ENCODE assay signal across 8 cellular contexts in genomic region chr17:64025732-64026294, GRCh38. TPM values are rescaled to one million over a fixed set of nuclear protein-coding genes. Genes with fewer than 3 reads are reported as not detected.
DNase-seq lines count a peak whose midpoint lies in the region; ATAC-seq and TF ChIP-seq lines count a peak whose summit lies in the region.

No MANE protein-coding gene starts in this region.

- peak overlapping the region; percentile 81 for H3K4me3 Mint-ChIP-seq in activated naive CD8-positive, alpha-beta T cell

- peak; percentile 88 for TF ChIP-seq RAD21 in HCT116 (IDR thresholded peaks at IDR 0.05; ENCODE audit: low read depth)

- WGBS in sigmoid colon, 2 donors, result 1 to 3% methylated on average over 21 of the region's 21 CpGs

- H3K4me3 ChIP-seq in HCT116 (replicated peaks in 1 of 2; ENCODE audit: low read depth in 1 of 2, low read length in 2 of 2) (peak overlapping the region; percentile 45 to 50), right atrium auricular region (no peak overlapping the region), sigmoid colon (peak overlapping the region in 1 of 4 donors; percentile 1)

- H3K27me3 Mint-ChIP-seq in activated naive CD8-positive, alpha-beta T cell, result no peaks in the 10 kb centered on the region

- intact Hi-C loops in HCT116 (cut with micrococcal nuclease), result loop anchor here (10.0 kb wide), 1 partner anchor 389 kb away; no protein-coding TSS in a partner anchor
- intact Hi-C loops in sigmoid colon (cut with DNase I), result loop anchor here (2.0 to 5.0 kb wide), 2 partner anchors 107 to 256 kb away; partner anchors contain the start of gene GH1

- TF ChIP-seq EP300 in sigmoid colon (IDR thresholded peaks at IDR 0.05), result no peak

- CTCF ChIA-PET in HCT116 (lab: Charles Lee), result interaction anchor here (0.6 to 7.6 kb wide), 41 partner anchors 8 to 800 kb away, joined by 3 to 519 read pairs (median 5); partner anchors contain the start of genes ERN1, GH1 and GH2

- H3K9me2 ChIP-seq in HCT116 (ENCODE audit: insufficient read depth), result no peaks in the 10 kb centered on the region

- H3K4me2 ChIP-seq in HCT116 (ENCODE audit: low read length), result peak overlapping the region; percentile 73

- DNase-seq in DMS153 treated with DMSO at 0.1 percent for 48 hours (lab: John Stamatoyannopoulos, UW; ENCODE audit: unreplicated experiment) (peak; percentile 69), HCT116 (ENCODE audit: low read depth, low spot score) (peak; percentile 84), NCI-H1436 treated with DMSO at 0.1 percent for 48 hours (lab: John Stamatoyannopoulos, UW) (peak; percentile 79), SW480 (ENCODE audit: low spot score) (peak; percentile 78), right atrium auricular region (ENCODE audit: low spot score) (no peak), sigmoid colon (peak; percentile 84), mesenteric fat pad (ENCODE audit: low spot score) (no peak)

- no peaks in the 10 kb centered on the region for H3K9me3 Mint-ChIP-seq in activated naive CD8-positive, alpha-beta T cell (ENCODE audit: low read depth)

- no peaks in the 10 kb centered on the region for H4K20me1 ChIP-seq in HCT116 (ENCODE audit: insufficient read depth)

- no peaks in the 10 kb centered on the region for H3K36me3 Mint-ChIP-seq in activated naive CD8-positive, alpha-beta T cell

- RAD21 ChIA-PET in HCT116 (lab: Charles Lee; ENCODE audit: low non-redundant PET in 1 of 2, low total read pairs in 2 of 2, uncharacterized antibody in 2 of 2, unreplicated experiment in 2 of 2), result interaction anchor here (0.7 to 6.2 kb wide), 5 partner anchors 51 to 108 kb away, joined by 3 to 66 read pairs (median 4); no protein-coding TSS in a partner anchor

- H3K27ac Mint-ChIP-seq in activated naive CD8-positive, alpha-beta T cell, result peak overlapping the region; percentile 83

- H3K9me3 ChIP-seq in HCT116 (ENCODE audit: control insufficient read depth in 1 of 2, insufficient read depth in 1 of 2, low read depth in 1 of 2, low read length in 2 of 2) (no peaks in the 10 kb centered on the region), right atrium auricular region (no peaks in the 10 kb centered on the region), sigmoid colon (no peaks in the 10 kb centered on the region)

- peak overlapping the region; percentile 99 for H2AFZ ChIP-seq in HCT116 (ENCODE audit: low read depth, low read length, poor library complexity, severe bottlenecking)

- H3K4me1 ChIP-seq in HCT116 (ENCODE audit: control insufficient read depth in 1 of 2, insufficient read depth in 2 of 2, low read length in 2 of 2) (peaks cover 3 to 11% of the 10 kb centered on the region in 2 experiments; a peak in 3 of 4 replicates), right atrium auricular region (peaks cover 0 to 11% of the 10 kb centered on the region in 2 donors), sigmoid colon (peaks cover 0 to 7% (median 6%) of the 10 kb centered on the region in 4 donors)

- peaks cover 59% of the 10 kb centered on the region for H3K4me1 Mint-ChIP-seq in activated naive CD8-positive, alpha-beta T cell (ENCODE audit: low read depth)

- TF ChIP-seq CTCF in HCT116 (IDR thresholded peaks at IDR 0.05 in 2 of 3, conservative IDR thresholded peaks at IDR 0.05 in 1 of 3; ENCODE audit: borderline replicate concordance in 1 of 3, insufficient read depth in 1 of 3, low read depth in 2 of 3, low read length in 2 of 3) (peak; percentile 99 to 100 (median 100)), right atrium auricular region (IDR thresholded peaks at IDR 0.05) (peak; percentile 89 to 98), sigmoid colon (IDR thresholded peaks at IDR 0.05) (peak; percentile 68 to 95 (median 86))

- no peak overlapping the region for H3K27ac ChIP-seq in HCT116 (ENCODE audit: low read depth, low read length)
- peak overlapping the region in 1 of 2 donors; percentile 36 for H3K27ac ChIP-seq in right atrium auricular region
- H3K27ac ChIP-seq in sigmoid colon, result no peak overlapping the region

- peak; percentile 63 for TF ChIP-seq POLR2A in HCT116 (IDR thresholded peaks at IDR 0.05; ENCODE audit: borderline replicate concordance, extremely low read depth, insufficient read depth, insufficient read length)
- no peak for TF ChIP-seq POLR2A in sigmoid colon (IDR thresholded peaks at IDR 0.05)

- H3K27me3 ChIP-seq in HCT116 (ENCODE audit: insufficient read depth, low read length) (no peaks in the 10 kb centered on the region), right atrium auricular region (no peaks in the 10 kb centered on the region), sigmoid colon (peaks cover 0 to 4% (median 0%) of the 10 kb centered on the region in 3 donors)

- POLR2A ChIA-PET in HCT116 (lab: Charles Lee), result interaction anchor here (0.9 to 1.3 kb wide), 3 partner anchors 104 to 108 kb away, joined by 3 to 5 read pairs (median 3); partner anchors contain the start of gene ERN1

- H3K9ac ChIP-seq in HCT116 (ENCODE audit: low read length), result no peak overlapping the region

- no peaks in the 10 kb centered on the region for H3K79me2 ChIP-seq in HCT116 (ENCODE audit: insufficient read depth, low read length)

- peak; percentile 97 for ATAC-seq in HCT116

- BruUV-seq in HCT116 (replicated peaks; lab: Mats Ljungman, UMichigan), result no TSS peak

- H3K36me3 ChIP-seq in HCT116 (ENCODE audit: control insufficient read depth in 1 of 2, insufficient read depth in 2 of 2, low read length in 2 of 2) (no peaks in the 10 kb centered on the region), right atrium auricular region (no peaks in the 10 kb centered on the region), sigmoid colon (no peaks in the 10 kb centered on the region)

TF ChIP-seq in HCT116, 20 proteins besides CTCF, POLR2A, EP300 and RAD21 (continues in another document):
- TF ChIP-seq EZH2 (IDR thresholded peaks at IDR 0.05) (no peak), EGR1 (IDR thresholded peaks at IDR 0.05; ENCODE audit: low read depth) (0 out of 2 replicates have a peak, but pooled peaks have one; percentile 41), YY1 (IDR thresholded peaks at IDR 0.05; ENCODE audit: extremely low read depth, insufficient replicate concordance, low read depth, low read length) (peak; percentile 74), CEBPB (IDR thresholded peaks at IDR 0.05; ENCODE audit: low read depth) (peak; percentile 74), CBX3 (IDR thresholded peaks at IDR 0.05; ENCODE audit: low read depth) (peak; percentile 76), MAX (IDR thresholded peaks at IDR 0.05) (peak; percentile 67), ZNF274 (IDR thresholded peaks at IDR 0.05; ENCODE audit: low read depth, low read length) (no peak), ELF1 (IDR thresholded peaks at IDR 0.05; ENCODE audit: borderline replicate concordance, low read depth) (no peak), SP1 (IDR thresholded peaks at IDR 0.05; ENCODE audit: low read depth) (no peak), ZBTB33 (IDR thresholded peaks at IDR 0.05; ENCODE audit: extremely low read depth, insufficient replicate concordance, low read length) (no peak), ATF3 (IDR thresholded peaks at IDR 0.05) (no peak), POLR2AphosphoS5 (IDR thresholded peaks at IDR 0.05; ENCODE audit: low read depth, low read length) (0 out of 2 replicates have a peak, but pooled peaks have one; percentile 20)

RNA-seq across cellular contexts. Expression of gene ICAM2, which starts 5.4 kb away (rescaled TPM):
- total RNA-seq in HCT116 (2021; ENCODE audit: unreplicated experiment) (0.61 TPM), right atrium auricular region (100 to 1,000 TPM in 1 of 2 donors, 10 to 100 TPM in 1; 74.6 to 109 TPM), sigmoid colon (10 to 100 TPM; 27.4 to 59.5 (median 29.9) TPM), mesenteric fat pad (75.2 TPM)
- 0.14 and 0.27 TPM in 2 replicates for polyA plus RNA-seq in HCT116 (2012)
- polyA plus RNA-seq in sigmoid colon, result 10 to 100 TPM in 1 of 3 donors, 1 to 10 TPM in 2; 6.0 to 31.7 (median 7.4) TPM

RNA-seq across cellular contexts. Expression of gene PRR29, which starts 27.7 kb away (rescaled TPM):
- total RNA-seq in HCT116 (2021; ENCODE audit: unreplicated experiment) (not detected), right atrium auricular region (under 1 TPM in 1 of 2 donors, not detected in 1; 0.08 TPM), sigmoid colon (not detected), mesenteric fat pad (0.90 TPM)
- not detected in 2 replicates for polyA plus RNA-seq in HCT116 (2012)
- polyA plus RNA-seq in sigmoid colon, result under 1 TPM in 2 of 3 donors, not detected in 1; 0.22 to 0.60 TPM

RNA-seq across cellular contexts. Expression of gene SCN4A, which starts 53.1 kb away (rescaled TPM):
- total RNA-seq in HCT116 (2021; ENCODE audit: unreplicated experiment) (2.7 TPM), right atrium auricular region (1 to 10 TPM in 1 of 2 donors, under 1 TPM in 1; 0.74 to 2.5 TPM), sigmoid colon (1 to 10 TPM in 2 of 4 donors, under 1 TPM in 2; 0.68 to 4.2 (median 1.0) TPM), mesenteric fat pad (27.1 TPM)
- 1.4 and 2.9 TPM in 2 replicates for polyA plus RNA-seq in HCT116 (2012)
- polyA plus RNA-seq in sigmoid colon, result under 1 TPM in 2 of 3 donors, not detected in 1; 0.23 to 0.52 TPM

Comparison
In these comparisons a context has a peak if more than half of its experiments do, and no peak if none do; other contexts are left out.
1. DNase-seq: peak in DMS153 treated with DMSO at 0.1 percent for 48 hours (single experiment), HCT116 (single experiment), NCI-H1436 treated with DMSO at 0.1 percent for 48 hours (single experiment), SW480 (single experiment) and sigmoid colon (single experiment); none in right atrium auricular region (single experiment) and mesenteric fat pad (single experiment).
2. H3K4me3 ChIP-seq: peak in HCT116 (2 of 2); none in right atrium auricular region (0 of 2).
3. RNA of gene ICAM2, which starts 5.4 kb away (total RNA-seq): 74.6 to 109 TPM in right atrium auricular region, 75.2 TPM in mesenteric fat pad (single experiment) and 27.4 to 59.5 TPM in sigmoid colon; 0.61 TPM in HCT116 (single experiment); every median in the first group is over 10 times any median in the second.
4. Peak in every context shown above with its lines, with median percentiles within 50 percentile points of each other: CTCF ChIP-seq.